In genomic region chr20:21739161-21739560, GRCh38 we compare ENCODE assay signal across 26 cellular contexts.
"Had no signal": no experiment of that assay in that cellular context is flagged by ENCODE, and none has a peak within 500 bp of the region (broad histone marks: within the 10 kb centered on the region; RNA-seq: fewer than 3 reads in every experiment).

No MANE protein-coding gene starts in this region.

- ATAC-seq: activated CD8-positive, alpha-beta T cell treated with anti-CD3 and anti-CD28 coated beads, Interleukin-2, amount 10 ng/mL, durations not matched to agents 7 days and 5 days; Panc1; T-helper 17 cell had no signal

- DNase-seq: activated CD4-positive, alpha-beta T cell treated with anti-CD3 and anti-CD28 coated beads for 48 hours; activated CD4-positive, alpha-beta T cell treated with anti-CD3 and anti-CD28 coated beads, Interleukin-2, amount 50 U/mL, for 4 hours; activated CD4-positive, CD25-positive, alpha-beta regulatory T cell treated with anti-CD3 and anti-CD28 coated beads, Interleukin-2, amount 50 U/mL, for 72 hours; activated CD8-positive, alpha-beta memory T cell treated with anti-CD3 and anti-CD28 coated beads, Interleukin-2, amount 50 U/mL, for 48 hours; activated CD8-positive, alpha-beta T cell treated with anti-CD3 and anti-CD28 coated beads, Interleukin-2, amount 10 ng/mL, durations not matched to agents 7 days and 5 days; activated naive CD4-positive, alpha-beta T cell treated with anti-CD3 and anti-CD28 coated beads, Interleukin-2, amount 50 U/mL, for 16 hours; activated naive CD8-positive, alpha-beta T cell treated with anti-CD3 and anti-CD28 coated beads, Interleukin-2, amount 10 ng/mL, durations not matched to agents 7 days and 5 days; activated T-cell treated with anti-CD3 and anti-CD28 coated beads, Interleukin-2, amount 50 U/mL, for 1 hour; adrenal gland; anterior cingulate cortex; cerebellar nuclear complex; MM.1S; NCI-H1105; NCI-H1436; NCI-H1694 treated with DMSO at 0.1 percent for 48 hours; NCI-H2081 treated with DMSO at 0.1 percent for 48 hours; NCI-H2171; NCI-H2227 treated with DMSO at 0.1 percent for 48 hours; NCI-H510A; NCI-H526 treated with DMSO at 0.1 percent for 48 hours; NK-92 treated with Interleukin-12 subunit alpha and Interleukin-12 subunit beta, amount 100 ng/mL, for 24 hours; OCI-M1; Right ventricle myocardium superior; T-helper 17 cell; T-helper 9 cell had no signal
